8 cellular contexts compared by ENCODE assay signal in genomic region chr10:59905066-59905734, GRCh38. TPM values are rescaled to one million over a fixed set of nuclear protein-coding genes. Genes with fewer than 3 reads are reported as not detected.
DNase-seq lines count a peak whose midpoint lies in the region; ATAC-seq, FAIRE-seq and TF ChIP-seq lines count a peak whose summit lies in the region.

No MANE protein-coding gene starts in this region.

- TF ChIP-seq EP300 in gastroesophageal sphincter (IDR thresholded peaks at IDR 0.05) (no peak), ovary (IDR thresholded peaks at IDR 0.05) (no peak)

- H3K4me1 ChIP-seq in HUES64 (ENCODE audit: insufficient read depth, low read length): peaks cover 43% of the 10 kb centered on the region
- peaks cover 0 to 73% (median 20%) of the 10 kb centered on the region in 3 donors for H3K4me1 ChIP-seq in gastroesophageal sphincter
- H3K4me1 ChIP-seq in ovary (ENCODE audit: insufficient read depth): peaks cover 13% of the 10 kb centered on the region

- H3K27me3 ChIP-seq in HUES64 (ENCODE audit: insufficient read depth, low read length) (no peaks in the 10 kb centered on the region), gastroesophageal sphincter (no peaks in the 10 kb centered on the region), ovary (no peaks in the 10 kb centered on the region)

- peak in 1 of 4 experiments; percentile 3 for TF ChIP-seq CTCF in gastroesophageal sphincter (IDR thresholded peaks at IDR 0.05)
- TF ChIP-seq CTCF in ovary (IDR thresholded peaks at IDR 0.05): no peak
- no peak for TF ChIP-seq CTCF in D721Med (IDR thresholded peaks at IDR 0.05; ENCODE audit: insufficient read depth, missing control alignments)

- intact Hi-C loops in ovary (cut with DNase I): loop anchor here in 3 of 4 donors (5.0 to 10.0 kb wide), 4 partner anchors 50 to 280 kb away; no protein-coding TSS in a partner anchor

- DNase-seq in GM12891 (ENCODE audit: insufficient read length, low spot score) (peak; percentile 29), ovary (peak in 3 of 5 donors; percentile 49 to 61 (median 51)), D721Med (ENCODE audit: insufficient read length, low spot score) (no peak), OCI-M1 (lab: John Stamatoyannopoulos, UW) (no peak)
- DNase-seq in activated T-cell treated with anti-CD3 and anti-CD28 coated beads, Interleukin-2, amount 50 U/mL, for 48 hours: peak; percentile 65 to 72

- H3K36me3 ChIP-seq in HUES64 (ENCODE audit: insufficient read depth, low read length): peaks cover 3% of the 10 kb centered on the region; the same call in 1 of the 2 replicates
- no peaks in the 10 kb centered on the region for H3K36me3 ChIP-seq in gastroesophageal sphincter
- H3K36me3 ChIP-seq in ovary: no peaks in the 10 kb centered on the region

- TF ChIP-seq POLR2A in GM12891 (IDR thresholded peaks at IDR 0.05; ENCODE audit: low read depth, low read length) (peak; percentile 71), gastroesophageal sphincter (IDR thresholded peaks at IDR 0.05) (peak in 1 of 2 donors; percentile 7), ovary (IDR thresholded peaks at IDR 0.05) (no peak)

- no peak overlapping the region; the same call in 1 of the 2 replicates for H3K27ac ChIP-seq in HUES64 (ENCODE audit: low read depth, low read length)
- H3K27ac ChIP-seq in gastroesophageal sphincter: peak overlapping the region; percentile 81 to 98 (median 90)
- H3K27ac ChIP-seq in ovary: peak overlapping the region; percentile 67 to 93

- ATAC-seq in GM21529 (IDR thresholded peaks at IDR 0.05; ENCODE audit: unreplicated experiment) (peak; percentile 50), gastroesophageal sphincter (no peak)

- H3K9ac ChIP-seq in HUES64 (ENCODE audit: low read depth, low read length): peak overlapping the region; percentile 85

- H3K9me3 ChIP-seq in HUES64 (ENCODE audit: insufficient read depth, low read depth, low read length) (no peaks in the 10 kb centered on the region), gastroesophageal sphincter (no peaks in the 10 kb centered on the region), ovary (no peaks in the 10 kb centered on the region)

- WGBS in HUES64: under 1% methylated on average over 23 of the region's 23 CpGs
- WGBS in gastroesophageal sphincter (ENCODE audit: low coverage in 1 of 2), 2 donors: 0 to 1% methylated on average over 5 to 14 of the region's 23 CpGs
- 1 to 2% (median 2%) methylated on average over 22 to 23 of the region's 23 CpGs for WGBS in ovary, 3 donors

- H3K4me3 ChIP-seq in HUES64 (ENCODE audit: low read length): peak overlapping the region; percentile 95
- H3K4me3 ChIP-seq in gastroesophageal sphincter: peak overlapping the region; percentile 78 to 90
- H3K4me3 ChIP-seq in ovary: peak overlapping the region; percentile 95

- FAIRE-seq in GM12891 (lab: Jason Lieb, UNC) (peak; percentile 75), D721Med (lab: Jason Lieb, UNC) (no peak)

TF ChIP-seq in GM12891, 5 proteins besides CTCF, POLR2A, EP300 and RAD21:
- peak; percentile 94 for TF ChIP-seq POU2F2 (IDR thresholded peaks at IDR 0.05; ENCODE audit: low read depth, low read length)
- TF ChIP-seq PAX5 (IDR thresholded peaks at IDR 0.05; ENCODE audit: insufficient read depth, low read length, severe bottlenecking): no peak

RNA-seq across cellular contexts. Expression of gene CCDC6, which starts 1.2 kb away (rescaled TPM):
- polyA plus RNA-seq in GM12891 (2012; ENCODE audit: low read depth, missing spikeins): 12.9 TPM
- polyA plus RNA-seq in HUES64 (2013, experiment 1 of 2): 39.5 TPM
- 34.7 TPM for polyA plus RNA-seq in HUES64 (2013, experiment 2 of 2)
- 10 to 100 TPM; 30.8 to 66.0 (median 53.4) TPM for total RNA-seq in gastroesophageal sphincter
- 10 to 100 TPM; 22.2 to 46.8 (median 34.2) TPM for total RNA-seq in ovary
- 10 to 100 TPM; 12.2 to 34.1 TPM for polyA plus RNA-seq in ovary

Comparison
In these comparisons a context has a peak if more than half of its experiments do, and no peak if none do; other contexts are left out.
1. DNase-seq: peak in GM12891 (single experiment), activated T-cell treated with anti-CD3 and anti-CD28 coated beads, Interleukin-2, amount 50 U/mL, for 48 hours (2 of 2) and ovary (3 of 5); none in D721Med (single experiment) and OCI-M1 (single experiment).
2. Peak in every context shown above with its lines, with median percentiles within 50 percentile points of each other: H3K4me3 ChIP-seq.